33 cellular contexts compared by ENCODE assay signal in genomic region chr5:5159282-5160108, GRCh38. TPM values are rescaled to one million over a fixed set of nuclear protein-coding genes. Genes with fewer than 3 reads are reported as not detected.
"Had no signal": no experiment of that assay in that cellular context is flagged by ENCODE, and none has a peak within 500 bp of the region (broad histone marks: within the 10 kb centered on the region; RNA-seq: fewer than 3 reads in every experiment).

No MANE protein-coding gene starts in this region.

- H3K4me1 Mint-ChIP-seq: immature natural killer cell; stimulated activated effector memory CD8-positive, alpha-beta T cell treated with anti-CD3 and anti-CD28 coated beads, Interleukin-12 subunit alpha, Interleukin-12 subunit beta, amount 100 ng/mL, for 72 hours had no signal

- H3K9me3 Mint-ChIP-seq: stimulated activated naive CD8-positive, alpha-beta T cell treated with anti-CD3 and anti-CD28 coated beads, Interleukin-15, Interleukin-2, amounts not matched to agents 100 ng/mL and 50 ng/mL, for 24 hours; T-helper 2 cell treated with Interferon-gamma antibody and Interleukin-4, amounts not matched to agents 5 μg/mL and 100 μg/mL, for 36 hours had no signal

- H3K4me3 ChIP-seq: ascending aorta, cardiac muscle cell, heart left ventricle, left ventricle myocardium inferior, ovary, prostate gland, sigmoid colon, thyroid gland, upper lobe of left lung had no signal

- H3K27ac ChIP-seq: ascending aorta, cardiac muscle cell, foreskin keratinocyte, heart left ventricle, left ventricle myocardium inferior, neutrophil, ovary, prostate gland, sigmoid colon, thyroid gland, upper lobe of left lung had no signal

- H3K4me1 ChIP-seq: ascending aorta, foreskin keratinocyte, sigmoid colon, thyroid gland, upper lobe of left lung had no signal

- H3K36me3 Mint-ChIP-seq: activated naive CD8-positive, alpha-beta T cell; brain; immature natural killer cell; stimulated activated effector memory CD8-positive, alpha-beta T cell treated with anti-CD3 and anti-CD28 coated beads, Interleukin-12 subunit alpha, Interleukin-12 subunit beta, amount 100 ng/mL, for 72 hours had no signal

- H3K9me3 ChIP-seq: ascending aorta, neutrophil, ovary, prostate gland, sigmoid colon, thyroid gland had no signal

- ATAC-seq: activated T-cell treated with anti-CD3 and anti-CD28 coated beads, Interleukin-2, amount 50 U/mL, for 72 hours; esophagus mucosa; foreskin keratinocyte; heart left ventricle; stimulated activated effector memory CD8-positive, alpha-beta T cell treated with anti-CD3 and anti-CD28 coated beads, Interleukin-12 subunit alpha, Interleukin-12 subunit beta, amount 100 ng/mL, for 72 hours had no signal

- DNase-seq: activated CD4-positive, alpha-beta T cell treated with anti-CD3 and anti-CD28 coated beads for 4 hours; activated CD4-positive, alpha-beta T cell treated with anti-CD3 and anti-CD28 coated beads, Interleukin-2, amount 50 U/mL, for 4 hours; activated naive CD4-positive, alpha-beta T cell treated with Interleukin-2 at 50 U/mL for 16 hours; activated T-cell treated with anti-CD3 and anti-CD28 coated beads for 4 hours; activated T-cell treated with anti-CD3 and anti-CD28 coated beads, Interleukin-2, amount 50 U/mL, for 72 hours; cortex of kidney; foreskin keratinocyte; heart left ventricle; hypothalamus; immature natural killer cell; kidney; left ventricle myocardium inferior; nephron progenitor cell; ovary; retina; sigmoid colon; small intestine; stimulated activated CD4-positive, alpha-beta T cell treated with anti-CD3 and anti-CD28 coated beads, Interleukin-4, amount 100 ng/mL, for 24 hours; substantia nigra; T-helper 1 cell; thyroid gland; upper lobe of left lung had no signal

- H3K27ac Mint-ChIP-seq: activated naive CD8-positive, alpha-beta T cell; activated T-cell treated with anti-CD3 and anti-CD28 coated beads, Interleukin-2, amount 50 U/mL, for 72 hours; brain; immature natural killer cell; nephron progenitor cell; stimulated activated effector memory CD8-positive, alpha-beta T cell treated with anti-CD3 and anti-CD28 coated beads, Interleukin-12 subunit alpha, Interleukin-12 subunit beta, amount 100 ng/mL, for 72 hours; stimulated activated naive CD8-positive, alpha-beta T cell treated with anti-CD3 and anti-CD28 coated beads, Interleukin-15, Interleukin-2, amounts not matched to agents 100 ng/mL and 50 ng/mL, for 24 hours; T-helper 2 cell treated with Interferon-gamma antibody and Interleukin-4, amounts not matched to agents 5 μg/mL and 100 μg/mL, for 36 hours had no signal

- H3K36me3 ChIP-seq: ascending aorta, cardiac muscle cell, heart left ventricle, left ventricle myocardium inferior, neutrophil, ovary, prostate gland, sigmoid colon, thyroid gland, upper lobe of left lung had no signal

- H3K4me3 Mint-ChIP-seq: activated naive CD8-positive, alpha-beta T cell; activated T-cell treated with anti-CD3 and anti-CD28 coated beads, Interleukin-2, amount 50 U/mL, for 72 hours; brain; immature natural killer cell; nephron progenitor cell; stimulated activated effector memory CD8-positive, alpha-beta T cell treated with anti-CD3 and anti-CD28 coated beads, Interleukin-12 subunit alpha, Interleukin-12 subunit beta, amount 100 ng/mL, for 72 hours; stimulated activated naive CD8-positive, alpha-beta T cell treated with anti-CD3 and anti-CD28 coated beads, Interleukin-15, Interleukin-2, amounts not matched to agents 100 ng/mL and 50 ng/mL, for 24 hours; T-helper 2 cell treated with Interferon-gamma antibody and Interleukin-4, amounts not matched to agents 5 μg/mL and 100 μg/mL, for 36 hours had no signal

RNA-seq across cellular contexts. Expression of gene ADAMTS16, which starts 19.4 kb away (rescaled TPM):
- total RNA-seq: activated T-cell treated with anti-CD3 and anti-CD28 coated beads, Interleukin-2, amount 50 U/mL, for 72 hours; cardiac muscle cell; esophagus mucosa; foreskin keratinocyte; left ventricle myocardium inferior; lung microvascular endothelial cell had no signal
